ENCODE assay signal across 22 cellular contexts in the genomic region with DNA sequence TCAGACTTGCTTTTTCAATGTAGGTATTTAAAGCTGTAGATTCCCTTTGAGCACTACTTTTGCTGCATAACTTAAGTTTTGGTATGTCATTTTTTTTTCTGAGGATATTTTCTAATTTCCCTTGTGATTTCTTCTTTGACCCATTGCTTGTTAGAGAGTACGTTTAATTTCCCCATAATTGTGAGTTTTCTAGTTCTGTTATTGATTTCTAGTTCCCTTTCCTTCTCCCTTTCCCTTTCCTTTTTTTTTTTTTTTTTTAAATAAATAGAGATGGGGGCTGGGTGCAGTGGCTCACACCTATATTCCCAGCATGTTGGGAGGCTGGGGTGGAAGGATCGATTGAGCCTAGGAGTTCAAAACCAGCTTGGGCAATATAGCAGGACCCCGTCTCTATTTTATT. TPM values are rescaled to one million over a fixed set of nuclear protein-coding genes. Genes with fewer than 3 reads are reported as not detected.
A peak's percentile ranks its signal among the peaks of the same experiment; 100 is the strongest.
DNase-seq lines count a peak whose midpoint lies in the region; ATAC-seq, FAIRE-seq and TF ChIP-seq lines count a peak whose summit lies in the region.
"Had no signal": no experiment of that assay in that cellular context is flagged by ENCODE, and none has a peak within 500 bp of the region (broad histone marks: within the 10 kb centered on the region; RNA-seq: fewer than 3 reads in every experiment).

No MANE protein-coding gene starts in this region.

- H3K9ac ChIP-seq in H9 (ENCODE audit: extremely low read depth, insufficient read length, low read length) (no peak overlapping the region), K562 (ENCODE audit: insufficient read depth in 1 of 2, low read depth in 2 of 2, low read length in 2 of 2) (no peak overlapping the region)

- H2AK5ac ChIP-seq in H9 (ENCODE audit: insufficient read length, low read length) = no peak overlapping the region

- H3K4me1 Mint-ChIP-seq in activated T-cell treated with anti-CD3 and anti-CD28 coated beads, Interleukin-2, amount 50 U/mL, for 72 hours (ENCODE audit: low read depth) = peaks cover 38% of the 10 kb centered on the region
- H3K4me1 Mint-ChIP-seq in H9 = peaks cover 3 to 8% of the 10 kb centered on the region in 2 experiments
- H3K4me1 Mint-ChIP-seq in naive thymus-derived CD4-positive, alpha-beta T cell = peaks cover 23 to 64% (median 56%) of the 10 kb centered on the region in 7 donors

- intact Hi-C loops in K562 (cut with micrococcal nuclease) = no loop called here
- intact Hi-C loops in naive thymus-derived CD4-positive, alpha-beta T cell (cut with micrococcal nuclease) = no loop called here

- H3K79me1 ChIP-seq in H9 (ENCODE audit: insufficient read depth, low read depth, low read length, poor library complexity, severe bottlenecking) = peaks cover 14% of the 10 kb centered on the region

- H3K23ac ChIP-seq in H9 (ENCODE audit: insufficient read length, low read depth, low read length) = no peak overlapping the region

- no peak overlapping the region for H2BK12ac ChIP-seq in H9 (ENCODE audit: insufficient read length, low read depth, low read length)

- TF ChIP-seq EP300 in K562 (IDR thresholded peaks at IDR 0.05; ENCODE audit: low read length) = no peak

- no peak for TF ChIP-seq POLR2A in K562 (conservative IDR thresholded peaks at IDR 0.05)

- H3K4me1 ChIP-seq in H9 (ENCODE audit: insufficient read depth, low read length) = no peaks in the 10 kb centered on the region
- H3K4me1 ChIP-seq in K562 (replicated peaks in 1 of 2; ENCODE audit: control insufficient read depth in 2 of 2, insufficient read depth in 2 of 2, low read length in 2 of 2) = peaks cover 0 to 5% of the 10 kb centered on the region in 2 experiments; a peak in 3 of 5 replicates
- H3K4me1 ChIP-seq in naive thymus-derived CD4-positive, alpha-beta T cell (ENCODE audit: control insufficient read depth in 2 of 2, insufficient read depth in 2 of 2, low read length in 2 of 2) = peaks cover 0 to 3% of the 10 kb centered on the region in 2 donors
- H3K4me1 ChIP-seq: A549, BE2C had no signal

- no peak for DNase-seq in activated T-cell treated with anti-CD3 and anti-CD28 coated beads, Interleukin-2, amount 50 U/mL, for 72 hours
- DNase-seq in activated T-cell treated with anti-CD3 and anti-CD28 coated beads for 4 hours (no peak), H9 (no peak), K562 (ENCODE audit: extremely low read depth in 1 of 4, low spot score in 3 of 4) (no peak)
- no peak for DNase-seq in naive thymus-derived CD4-positive, alpha-beta T cell
- DNase-seq: BE2C; CD8-positive, alpha-beta T cell; COR-L47; DMS153; DMS79 treated with DMSO at 0.1 percent for 48 hours; EL; H7 had no signal

- H3K9me3 ChIP-seq in H9 (ENCODE audit: control insufficient read depth, low read depth, low read length) (no peaks in the 10 kb centered on the region), K562 (replicated peaks; ENCODE audit: control insufficient read depth, insufficient read depth, low read depth, low read length) (no peaks in the 10 kb centered on the region)
- no peaks in the 10 kb centered on the region for H3K9me3 ChIP-seq in naive thymus-derived CD4-positive, alpha-beta T cell (ENCODE audit: control insufficient read depth in 2 of 3, low read length in 3 of 3)
- H3K9me3 ChIP-seq: A549, BE2C had no signal

- no peak overlapping the region for H3K27ac ChIP-seq in H9 (ENCODE audit: insufficient read length, low read depth, low read length)
- no peak overlapping the region for H3K27ac ChIP-seq in K562 (ENCODE audit: extremely low read depth, low read depth, low read length)
- H3K27ac ChIP-seq in naive thymus-derived CD4-positive, alpha-beta T cell (ENCODE audit: low read depth, low read length) = no peak overlapping the region
- H3K27ac ChIP-seq: A549, C4-2B, HL-60 had no signal

- peaks cover 22% of the 10 kb centered on the region; the same call in 1 of the 2 replicates for H3K79me2 ChIP-seq in H9 (ENCODE audit: insufficient read depth, low read length)
- H3K79me2 ChIP-seq in K562 (ENCODE audit: control insufficient read depth, insufficient read depth, low read length) = peaks cover 95% of the 10 kb centered on the region

- no peak overlapping the region for H2BK5ac ChIP-seq in H9 (ENCODE audit: insufficient read length, low read length)

- H3K4me2 ChIP-seq in H9 (ENCODE audit: insufficient read depth, insufficient read length, low read length) (no peak overlapping the region), K562 (ENCODE audit: insufficient read depth, low read length) (no peak overlapping the region)
- H3K4me2 ChIP-seq: A549, GM23338 had no signal

- no peak overlapping the region for H2BK20ac ChIP-seq in H9 (ENCODE audit: low read depth, low read length, poor library complexity, severe bottlenecking)

- no peak overlapping the region for H3K4me3 ChIP-seq in K562
- no peak overlapping the region for H3K4me3 ChIP-seq in naive thymus-derived CD4-positive, alpha-beta T cell (ENCODE audit: low read length)
- H3K4me3 ChIP-seq: A549, GM23338 had no signal

- H3K18ac ChIP-seq in H9 (ENCODE audit: insufficient read length, low read depth, low read length) = no peak overlapping the region

- peaks cover 5% of the 10 kb centered on the region for H4K20me1 ChIP-seq in H9 (ENCODE audit: control insufficient read depth, insufficient read depth, insufficient read length)
- H4K20me1 ChIP-seq in K562 (replicated peaks; ENCODE audit: control insufficient read depth, insufficient read depth, low read length) = peaks cover 45% of the 10 kb centered on the region

- no peak for ATAC-seq in activated T-cell treated with anti-CD3 and anti-CD28 coated beads, Interleukin-2, amount 50 U/mL, for 72 hours (replicated peaks in 1 of 2)
- ATAC-seq in K562 = no peak
- ATAC-seq in naive thymus-derived CD4-positive, alpha-beta T cell = no peak
- no peak for ATAC-seq in HG03442 (IDR thresholded peaks at IDR 0.05; ENCODE audit: unreplicated experiment)
- no peak for ATAC-seq in GM18873 (IDR thresholded peaks at IDR 0.05; ENCODE audit: low FRiP score, unreplicated experiment)
- ATAC-seq: A549; CD8-positive, alpha-beta T cell; GM23338 had no signal

- H3K9me3 Mint-ChIP-seq in activated T-cell treated with anti-CD3 and anti-CD28 coated beads, Interleukin-2, amount 50 U/mL, for 72 hours = no peaks in the 10 kb centered on the region
- no peaks in the 10 kb centered on the region for H3K9me3 Mint-ChIP-seq in H9
- H3K9me3 Mint-ChIP-seq in naive thymus-derived CD4-positive, alpha-beta T cell = peaks cover 0 to 2% (median 0%) of the 10 kb centered on the region in 11 donors
- H3K9me3 Mint-ChIP-seq: CD8-positive, alpha-beta T cell; GM23338 had no signal

- H4K8ac ChIP-seq in H9 (replicated peaks; ENCODE audit: insufficient read length, low read depth, low read length) = no peak overlapping the region

- CTCF ChIA-PET in K562 (lab: Yijun Ruan, JAX; ENCODE audit: low intra/inter-chr PET ratio) = no interaction called here
- CTCF ChIA-PET in naive thymus-derived CD4-positive, alpha-beta T cell (lab: Charles Lee) = no interaction called here

- H4K91ac ChIP-seq in H9 (ENCODE audit: insufficient read length, low read depth, low read length) = no peak overlapping the region

- no peak for TF ChIP-seq CTCF in H9 (conservative IDR thresholded peaks at IDR 0.05)
- TF ChIP-seq CTCF in K562 (IDR thresholded peaks at IDR 0.05 in 2 of 3, conservative IDR thresholded peaks at IDR 0.05 in 1 of 3; ENCODE audit: insufficient read depth in 2 of 3, low read depth in 1 of 3, low read length in 3 of 3) = no peak

- peaks cover 74% of the 10 kb centered on the region for H3K36me3 ChIP-seq in K562 (ENCODE audit: control insufficient read depth, insufficient read depth, low read length)
- H3K36me3 ChIP-seq in naive thymus-derived CD4-positive, alpha-beta T cell (ENCODE audit: control insufficient read depth in 2 of 3, insufficient read depth in 3 of 3, low read length in 3 of 3) = peaks cover 0 to 41% (median 0%) of the 10 kb centered on the region in 3 experiments

- no peak overlapping the region for H3K56ac ChIP-seq in H9 (ENCODE audit: insufficient read length, low read depth, low read length)

- POLR2A ChIA-PET in K562 (lab: Yijun Ruan, JAX) = interaction anchor here (0.6 to 76.8 kb wide), 4 partner anchors 11 to 146 kb away, joined by 3 to 4622 read pairs (median 2313); a partner anchor contains a TSS
- POLR2A ChIA-PET in naive thymus-derived CD4-positive, alpha-beta T cell (lab: Charles Lee) = interaction anchor here (0.8 kb wide), 1 partner anchor 44 kb away, joined by 3 read pairs; no protein-coding TSS in a partner anchor

- H2AFZ ChIP-seq in H9 (ENCODE audit: low read length) (no peak overlapping the region), K562 (ENCODE audit: low read depth, low read length) (no peak overlapping the region)
- H2AFZ ChIP-seq: GM23338 had no signal

- no peak overlapping the region for H3K4me3 Mint-ChIP-seq in activated T-cell treated with anti-CD3 and anti-CD28 coated beads, Interleukin-2, amount 50 U/mL, for 72 hours
- no peak overlapping the region for H3K4me3 Mint-ChIP-seq in H9
- H3K4me3 Mint-ChIP-seq in naive thymus-derived CD4-positive, alpha-beta T cell = peak overlapping the region in 1 of 10 donors; percentile 14
- H3K4me3 Mint-ChIP-seq: CD8-positive, alpha-beta T cell; GM23338 had no signal

- peaks cover 3% of the 10 kb centered on the region for H3K23me2 ChIP-seq in H9 (ENCODE audit: insufficient read length, low read depth, low read length, poor library complexity, severe bottlenecking)

- no peak overlapping the region for H2BK120ac ChIP-seq in H9 (ENCODE audit: low read depth, low read length, poor library complexity, severe bottlenecking)

- H3K27me3 Mint-ChIP-seq in activated T-cell treated with anti-CD3 and anti-CD28 coated beads, Interleukin-2, amount 50 U/mL, for 72 hours (ENCODE audit: low read depth) = no peaks in the 10 kb centered on the region
- no peaks in the 10 kb centered on the region for H3K27me3 Mint-ChIP-seq in H9 (ENCODE audit: low read depth)
- no peaks in the 10 kb centered on the region for H3K27me3 Mint-ChIP-seq in naive thymus-derived CD4-positive, alpha-beta T cell

- H3T11ph ChIP-seq in H9 (ENCODE audit: low read length) = no peak overlapping the region

- peaks cover 15 to 45% of the 10 kb centered on the region in 2 donors for H3K36me3 Mint-ChIP-seq in activated T-cell treated with anti-CD3 and anti-CD28 coated beads, Interleukin-2, amount 50 U/mL, for 72 hours (ENCODE audit: insufficient read depth in 2 of 2)
- peaks cover 27 to 48% (median 46%) of the 10 kb centered on the region in 3 experiments; a peak in 6 of 7 replicates for H3K36me3 Mint-ChIP-seq in H9 (ENCODE audit: insufficient read depth in 1 of 3, low read depth in 3 of 3)
- peaks cover 16 to 49% (median 26%) of the 10 kb centered on the region in 5 donors for H3K36me3 Mint-ChIP-seq in naive thymus-derived CD4-positive, alpha-beta T cell

- H3K27ac Mint-ChIP-seq in activated T-cell treated with anti-CD3 and anti-CD28 coated beads, Interleukin-2, amount 50 U/mL, for 72 hours = peak overlapping the region; percentile 52
- peak overlapping the region in 2 of 3 experiments; percentile 6 to 37; a peak in 1 of 7 replicates for H3K27ac Mint-ChIP-seq in H9
- peak overlapping the region in 6 of 9 donors; percentile 0 to 65 (median 28) for H3K27ac Mint-ChIP-seq in naive thymus-derived CD4-positive, alpha-beta T cell

- no peak overlapping the region for H2BK15ac ChIP-seq in H9 (ENCODE audit: low read depth, low read length)

- BruUV-seq in K562 (replicated peaks; lab: Mats Ljungman, UMichigan) = no TSS peak

- H3K4ac ChIP-seq in H9 (ENCODE audit: low read depth, low read length) = no peak overlapping the region

- WGBS in H9 (ENCODE audit: extremely low coverage, insufficient read length, low lambda C conversion rate) = no CpG with 5 or more reads among the region's 3 CpGs
- WGBS in K562 (ENCODE audit: insufficient coverage, low coverage, missing lambda C conversion rate) = 70% methylated on average over 3 of the region's 3 CpGs

- no peak for FAIRE-seq in K562 (lab: Jason Lieb, UNC)
- FAIRE-seq: A549, D721Med, G401.6, GM12891 had no signal

- TF ChIP-seq RAD21 in K562 (CRISPR knock-in tag; conservative IDR thresholded peaks at IDR 0.05 in 1 of 2, IDR thresholded peaks at IDR 0.05 in 1 of 2) = no peak

- no peak overlapping the region for H3K14ac ChIP-seq in H9 (ENCODE audit: insufficient read depth, low read length)

- no peak overlapping the region for H4K5ac ChIP-seq in H9 (ENCODE audit: insufficient read length, low read depth, low read length)

- in situ Hi-C loops in K562 (cut with MboI) = no loop called here

- no peaks in the 10 kb centered on the region for H3K27me3 ChIP-seq in H9 (ENCODE audit: insufficient read depth, low read length)
- H3K27me3 ChIP-seq in K562 (ENCODE audit: control insufficient read depth in 2 of 2, insufficient read depth in 2 of 2, low read length in 2 of 2) = peaks cover 0 to 2% of the 10 kb centered on the region in 2 experiments; a peak in 1 of 5 replicates
- H3K27me3 ChIP-seq in naive thymus-derived CD4-positive, alpha-beta T cell (ENCODE audit: control insufficient read depth in 2 of 2, insufficient read depth in 2 of 2, low read length in 2 of 2) = no peaks in the 10 kb centered on the region
- H3K27me3 ChIP-seq: BE2C had no signal

- peaks cover 12% of the 10 kb centered on the region for H3K9me1 ChIP-seq in K562 (ENCODE audit: control insufficient read depth, insufficient read depth, low read length)

RNA-seq across cellular contexts. Expression of a gene that starts 30.8 kb away (rescaled TPM):
- total RNA-seq in activated T-cell treated with anti-CD3 and anti-CD28 coated beads, Interleukin-2, amount 50 U/mL, for 72 hours = 10 to 100 TPM; 42.7 to 43.5 TPM
- total RNA-seq in H9 (2021) = 78.7 and 79.7 TPM in 2 replicates
- 76.2 and 94.2 TPM in 2 replicates for total RNA-seq in K562 (2011; cell fraction: chromatin; rRNA removed; ENCODE audit: low replicate concordance)
- 66.2 and 75.7 TPM in 2 replicates for total RNA-seq in K562 (2011; cell fraction: nucleolus; rRNA removed)
- total RNA-seq in K562 (2011; cell fraction: nucleoplasm; rRNA removed) = 78.4 and 92.8 TPM in 2 replicates
- total RNA-seq in K562 (2014; rRNA removed) = 215 and 275 TPM in 2 replicates
- 285 and 298 TPM in 2 replicates for total RNA-seq in K562 (2014; rRNA removed; fragmentation: Illumina TruSeq; extraction: Trizol)
- total RNA-seq in K562 (2015; rRNA removed; fragmentation: Illumina TruSeq; extraction: Trizol) = 335 and 354 TPM in 2 replicates
- total RNA-seq in K562 (2021) = 240 TPM in 2 replicates
- polyA plus RNA-seq in K562 (2011; rRNA removed) = 206 and 218 TPM in 2 replicates
- 145 and 195 TPM in 2 replicates for polyA plus RNA-seq in K562 (2011; cell fraction: cytosol; rRNA removed)
- polyA plus RNA-seq in K562 (2011; cell fraction: nucleus; rRNA removed) = 56.6 and 72.9 TPM in 2 replicates
- polyA plus RNA-seq in K562 (2012) = 253 and 378 TPM in 2 replicates
- polyA plus RNA-seq in K562 (2014; fragmentation: Illumina TruSeq; extraction: Trizol) = 493 and 580 TPM in 2 replicates
- 100 to 1,000 TPM; 575 to 625 TPM for polyA plus RNA-seq in K562 (2014; fragmentation: Nextera tagmentation; extraction: Ambion mirVana)
- polyA plus RNA-seq in K562 (2014; rRNA removed) = 266 and 269 TPM in 2 replicates
- 172 and 189 TPM in 2 replicates for polyA minus RNA-seq in K562 (2011; rRNA and poly(A)+ RNA removed)
- polyA minus RNA-seq in K562 (2011; cell fraction: cytosol; rRNA and poly(A)+ RNA removed) = 89.8 and 112 TPM in 2 replicates
- 25.2 and 45.9 TPM in 2 replicates for polyA minus RNA-seq in K562 (2011; cell fraction: nucleus; rRNA and poly(A)+ RNA removed)
- total RNA-seq in naive thymus-derived CD4-positive, alpha-beta T cell = 10 to 100 TPM; 22.5 to 55.0 (median 34.2) TPM
- polyA plus RNA-seq in naive thymus-derived CD4-positive, alpha-beta T cell = 100 to 1,000 TPM in 1 of 2 donors, 10 to 100 TPM in 1; 89.8 to 101 TPM

RNA-seq across cellular contexts. Expression of a gene that starts 31.5 kb away (rescaled TPM):
- 10 to 100 TPM; 39.7 to 48.8 TPM for total RNA-seq in activated T-cell treated with anti-CD3 and anti-CD28 coated beads, Interleukin-2, amount 50 U/mL, for 72 hours
- 29.8 and 30.2 TPM in 2 replicates for total RNA-seq in H9 (2021)
- total RNA-seq in K562 (2011; cell fraction: chromatin; rRNA removed; ENCODE audit: low replicate concordance) = 121 and 504 TPM in 2 replicates
- 857 and 885 TPM in 2 replicates for total RNA-seq in K562 (2011; cell fraction: nucleolus; rRNA removed)
- 325 and 370 TPM in 2 replicates for total RNA-seq in K562 (2011; cell fraction: nucleoplasm; rRNA removed)
- total RNA-seq in K562 (2014; rRNA removed) = 871 and 1,007 TPM in 2 replicates
- 69.0 and 87.5 TPM in 2 replicates for total RNA-seq in K562 (2014; rRNA removed; fragmentation: Illumina TruSeq; extraction: Trizol)
- total RNA-seq in K562 (2015; rRNA removed; fragmentation: Illumina TruSeq; extraction: Trizol) = 164 and 196 TPM in 2 replicates
- total RNA-seq in K562 (2021) = 626 and 641 TPM in 2 replicates
- polyA plus RNA-seq in K562 (2011; rRNA removed) = 203 and 277 TPM in 2 replicates
- 382 and 1,449 TPM in 2 replicates for polyA plus RNA-seq in K562 (2011; cell fraction: cytosol; rRNA removed)
- polyA plus RNA-seq in K562 (2011; cell fraction: nucleus; rRNA removed) = 629 and 1,089 TPM in 2 replicates
- polyA plus RNA-seq in K562 (2012) = 282 and 288 TPM in 2 replicates
- polyA plus RNA-seq in K562 (2014; fragmentation: Illumina TruSeq; extraction: Trizol) = 106 and 159 TPM in 2 replicates
- 10 to 100 TPM; 13.5 to 23.5 TPM for polyA plus RNA-seq in K562 (2014; fragmentation: Nextera tagmentation; extraction: Ambion mirVana)
- 707 and 732 TPM in 2 replicates for polyA plus RNA-seq in K562 (2014; rRNA removed)
- 35.0 and 44.2 TPM in 2 replicates for polyA minus RNA-seq in K562 (2011; rRNA and poly(A)+ RNA removed)
- polyA minus RNA-seq in K562 (2011; cell fraction: cytosol; rRNA and poly(A)+ RNA removed) = 212 and 264 TPM in 2 replicates
- 294 and 313 TPM in 2 replicates for polyA minus RNA-seq in K562 (2011; cell fraction: nucleus; rRNA and poly(A)+ RNA removed)
- 10 to 100 TPM; 29.0 to 56.0 (median 38.0) TPM for total RNA-seq in naive thymus-derived CD4-positive, alpha-beta T cell
- 10 to 100 TPM; 51.4 to 75.8 TPM for polyA plus RNA-seq in naive thymus-derived CD4-positive, alpha-beta T cell

RNA-seq across cellular contexts. Expression of a gene that starts 34.3 kb away (rescaled TPM):
- under 1 TPM; 0.22 to 0.51 TPM for total RNA-seq in activated T-cell treated with anti-CD3 and anti-CD28 coated beads, Interleukin-2, amount 50 U/mL, for 72 hours
- total RNA-seq in H9 (2021) = 0.22 and 0.63 TPM in 2 replicates
- 11.2 and 34.3 TPM in 2 replicates for total RNA-seq in K562 (2011; cell fraction: chromatin; rRNA removed; ENCODE audit: low replicate concordance)
- 28.7 and 33.9 TPM in 2 replicates for total RNA-seq in K562 (2011; cell fraction: nucleolus; rRNA removed)
- 18.1 and 19.5 TPM in 2 replicates for total RNA-seq in K562 (2011; cell fraction: nucleoplasm; rRNA removed)
- total RNA-seq in K562 (2014; rRNA removed) = 9.3 and 13.6 TPM in 2 replicates
- total RNA-seq in K562 (2014; rRNA removed; fragmentation: Illumina TruSeq; extraction: Trizol) = 2.1 and 2.8 TPM in 2 replicates
- total RNA-seq in K562 (2015; rRNA removed; fragmentation: Illumina TruSeq; extraction: Trizol) = 4.7 and 5.2 TPM in 2 replicates
- total RNA-seq in K562 (2021) = 11.3 and 15.6 TPM in 2 replicates
- 1.6 and 2.1 TPM in 2 replicates for polyA plus RNA-seq in K562 (2011; rRNA removed)
- polyA plus RNA-seq in K562 (2011; cell fraction: cytosol; rRNA removed) = 1.8 and 5.8 TPM in 2 replicates
- polyA plus RNA-seq in K562 (2011; cell fraction: nucleus; rRNA removed) = 6.5 and 19.5 TPM in 2 replicates
- polyA plus RNA-seq in K562 (2012) = 5.2 and 6.4 TPM in 2 replicates
- 6.3 and 8.9 TPM in 2 replicates for polyA plus RNA-seq in K562 (2014; fragmentation: Illumina TruSeq; extraction: Trizol)
- 1 to 10 TPM; 1.6 to 2.3 TPM for polyA plus RNA-seq in K562 (2014; fragmentation: Nextera tagmentation; extraction: Ambion mirVana)
- polyA plus RNA-seq in K562 (2014; rRNA removed) = 7.1 and 8.6 TPM in 2 replicates
- polyA minus RNA-seq in K562 (2011; rRNA and poly(A)+ RNA removed) = 1.3 and 1.8 TPM in 2 replicates
- polyA minus RNA-seq in K562 (2011; cell fraction: cytosol; rRNA and poly(A)+ RNA removed) = 1.5 and 3.9 TPM in 2 replicates
- 8.3 and 12.3 TPM in 2 replicates for polyA minus RNA-seq in K562 (2011; cell fraction: nucleus; rRNA and poly(A)+ RNA removed)
- total RNA-seq in naive thymus-derived CD4-positive, alpha-beta T cell = under 1 TPM in 4 of 5 experiments, not detected in 1; 0.21 to 0.43 (median 0.27) TPM
- polyA plus RNA-seq in naive thymus-derived CD4-positive, alpha-beta T cell = not detected
- polyA plus RNA-seq: GM23338 had no signal

RNA-seq across cellular contexts. Expression of a gene that starts 43.8 kb away (rescaled TPM):
- total RNA-seq in activated T-cell treated with anti-CD3 and anti-CD28 coated beads, Interleukin-2, amount 50 U/mL, for 72 hours = 10 to 100 TPM; 22.8 to 29.9 TPM
- total RNA-seq in H9 (2021) = 36.0 TPM in 2 replicates
- total RNA-seq in K562 (2011; cell fraction: chromatin; rRNA removed; ENCODE audit: low replicate concordance) = 72.2 and 221 TPM in 2 replicates
- 489 and 555 TPM in 2 replicates for total RNA-seq in K562 (2011; cell fraction: nucleolus; rRNA removed)
- 263 and 279 TPM in 2 replicates for total RNA-seq in K562 (2011; cell fraction: nucleoplasm; rRNA removed)
- total RNA-seq in K562 (2014; rRNA removed) = 894 and 989 TPM in 2 replicates
- total RNA-seq in K562 (2014; rRNA removed; fragmentation: Illumina TruSeq; extraction: Trizol) = 41.9 and 82.9 TPM in 2 replicates
- 135 and 153 TPM in 2 replicates for total RNA-seq in K562 (2015; rRNA removed; fragmentation: Illumina TruSeq; extraction: Trizol)
- total RNA-seq in K562 (2021) = 551 and 557 TPM in 2 replicates
- polyA plus RNA-seq in K562 (2011; rRNA removed) = 124 and 218 TPM in 2 replicates
- polyA plus RNA-seq in K562 (2011; cell fraction: cytosol; rRNA removed) = 273 and 603 TPM in 2 replicates
- polyA plus RNA-seq in K562 (2011; cell fraction: nucleus; rRNA removed) = 110 and 123 TPM in 2 replicates
- 384 and 632 TPM in 2 replicates for polyA plus RNA-seq in K562 (2012)
- polyA plus RNA-seq in K562 (2014; fragmentation: Illumina TruSeq; extraction: Trizol) = 33.8 and 82.2 TPM in 2 replicates
- 10 to 100 TPM; 15.1 to 34.8 TPM for polyA plus RNA-seq in K562 (2014; fragmentation: Nextera tagmentation; extraction: Ambion mirVana)
- polyA plus RNA-seq in K562 (2014; rRNA removed) = 666 and 827 TPM in 2 replicates
- polyA minus RNA-seq in K562 (2011; rRNA and poly(A)+ RNA removed) = 50.1 and 80.5 TPM in 2 replicates
- polyA minus RNA-seq in K562 (2011; cell fraction: cytosol; rRNA and poly(A)+ RNA removed) = 107 and 114 TPM in 2 replicates
- 37.7 and 69.6 TPM in 2 replicates for polyA minus RNA-seq in K562 (2011; cell fraction: nucleus; rRNA and poly(A)+ RNA removed)
- total RNA-seq in naive thymus-derived CD4-positive, alpha-beta T cell = 10 to 100 TPM; 22.1 to 99.8 (median 31.7) TPM
- polyA plus RNA-seq in naive thymus-derived CD4-positive, alpha-beta T cell = 10 to 100 TPM; 70.2 to 72.4 TPM

RNA-seq across cellular contexts. Expression of a gene that starts 47.0 kb away (rescaled TPM):
- under 1 TPM in 1 of 2 donors, not detected in 1; 0.19 TPM for total RNA-seq in activated T-cell treated with anti-CD3 and anti-CD28 coated beads, Interleukin-2, amount 50 U/mL, for 72 hours
- total RNA-seq in H9 (2021) (0.22 and 0.44 TPM in 2 replicates), K562 (2014; rRNA removed) (0.65 and 0.77 TPM in 2 replicates), K562 (2014; rRNA removed; fragmentation: Illumina TruSeq; extraction: Trizol) (0.06 and 0.15 TPM in 2 replicates), K562 (2015; rRNA removed; fragmentation: Illumina TruSeq; extraction: Trizol) (0.25 and 0.34 TPM in 2 replicates), K562 (2021) (0.89 and 0.98 TPM in 2 replicates)
- 0.79 and 1.6 TPM in 2 replicates for total RNA-seq in K562 (2011; cell fraction: chromatin; rRNA removed; ENCODE audit: low replicate concordance)
- 2.1 and 2.3 TPM in 2 replicates for total RNA-seq in K562 (2011; cell fraction: nucleolus; rRNA removed)
- 1.0 TPM in 1 of 2 replicates, not detected in the other for total RNA-seq in K562 (2011; cell fraction: nucleoplasm; rRNA removed)
- polyA plus RNA-seq in K562 (2011; rRNA removed) (0.13 and 0.19 TPM in 2 replicates), K562 (2014; fragmentation: Illumina TruSeq; extraction: Trizol) (0.09 and 0.26 TPM in 2 replicates), K562 (2014; fragmentation: Nextera tagmentation; extraction: Ambion mirVana) (not detected), K562 (2014; rRNA removed) (0.17 TPM in 1 of 2 replicates, not detected in the other)
- 0.06 TPM in 1 of 2 replicates, not detected in the other for polyA plus RNA-seq in K562 (2011; cell fraction: cytosol; rRNA removed)
- polyA plus RNA-seq in K562 (2011; cell fraction: nucleus; rRNA removed) = 0.16 and 0.41 TPM in 2 replicates
- 0.75 and 0.85 TPM in 2 replicates for polyA plus RNA-seq in K562 (2012)
- 0.60 and 0.90 TPM in 2 replicates for polyA minus RNA-seq in K562 (2011; rRNA and poly(A)+ RNA removed)
- 1.2 and 2.5 TPM in 2 replicates for polyA minus RNA-seq in K562 (2011; cell fraction: cytosol; rRNA and poly(A)+ RNA removed)
- polyA minus RNA-seq in K562 (2011; cell fraction: nucleus; rRNA and poly(A)+ RNA removed) = 2.3 and 4.4 TPM in 2 replicates
- total RNA-seq in naive thymus-derived CD4-positive, alpha-beta T cell = 1 to 10 TPM in 2 of 5 experiments, under 1 TPM in 3; 0.27 to 4.4 (median 0.77) TPM
- polyA plus RNA-seq in naive thymus-derived CD4-positive, alpha-beta T cell = 1 to 10 TPM in 1 of 2 donors, under 1 TPM in 1; 0.22 to 1.4 TPM
- total RNA-seq: CD8-positive, alpha-beta T cell had no signal
- polyA plus RNA-seq: AG04450, GM23338 had no signal
